In the genomic region with DNA sequence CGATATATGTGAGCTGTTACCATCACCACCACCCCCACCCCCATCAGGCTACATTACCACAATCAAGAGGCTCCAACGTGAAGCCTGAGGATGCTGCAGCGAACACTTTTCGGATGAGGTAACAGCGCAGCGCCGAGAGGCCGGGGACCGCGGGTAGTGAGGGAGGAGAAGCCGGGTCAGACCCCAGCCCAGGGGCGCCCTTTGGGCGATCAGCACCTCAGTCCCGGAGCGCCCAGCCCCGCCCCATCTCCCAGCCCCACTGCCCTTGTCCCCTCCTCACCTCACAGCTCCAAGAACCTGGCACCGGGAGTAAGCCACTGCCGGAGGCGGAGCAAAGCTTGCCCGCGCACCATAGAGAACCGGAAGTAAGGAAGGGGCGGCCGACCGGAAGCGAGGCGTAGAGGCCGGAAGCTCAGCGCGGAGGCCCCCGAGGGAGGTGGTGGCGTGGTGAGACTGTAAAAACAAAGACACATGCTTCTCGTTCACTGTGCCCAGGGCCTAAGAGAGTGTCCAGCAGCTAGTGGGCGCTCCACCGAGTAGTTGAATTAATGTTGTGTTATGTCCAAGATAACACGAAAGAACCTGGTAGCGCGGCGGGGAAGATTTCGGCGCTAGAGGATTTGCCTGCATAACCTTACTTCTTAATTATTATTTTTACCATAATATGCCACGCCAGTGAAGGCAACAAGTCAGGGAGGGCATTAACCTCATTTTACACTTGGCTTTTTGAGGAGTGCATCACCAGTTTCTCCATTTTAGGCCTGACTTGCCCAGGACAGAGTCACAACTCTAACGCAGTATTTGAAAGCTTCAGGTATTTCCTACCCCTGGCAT, we compare ENCODE assay signal across 1 cellular context.
TF ChIP-seq lines count a peak whose summit lies in the region.

TSS of gene THOC5 (minus strand) at position 367 of the 834 bp plus-strand sequence. CDS start 4,610 bp downstream, outside the sequence.

TF ChIP-seq in HEK293, 187 proteins besides CTCF, POLR2A, EP300 and RAD21 (continued from another document and continues in another):
- TF ChIP-seq, protein P1, sequence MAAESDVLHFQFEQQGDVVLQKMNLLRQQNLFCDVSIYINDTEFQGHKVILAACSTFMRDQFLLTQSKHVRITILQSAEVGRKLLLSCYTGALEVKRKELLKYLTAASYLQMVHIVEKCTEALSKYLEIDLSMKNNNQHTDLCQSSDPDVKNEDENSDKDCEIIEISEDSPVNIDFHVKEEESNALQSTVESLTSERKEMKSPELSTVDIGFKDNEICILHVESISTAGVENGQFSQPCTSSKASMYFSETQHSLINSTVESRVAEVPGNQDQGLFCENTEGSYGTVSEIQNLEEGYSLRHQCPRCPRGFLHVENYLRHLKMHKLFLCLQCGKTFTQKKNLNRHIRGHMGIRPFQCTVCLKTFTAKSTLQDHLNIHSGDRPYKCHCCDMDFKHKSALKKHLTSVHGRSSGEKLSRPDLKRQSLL (tag by site-specific recombination; IDR thresholded peaks at IDR 0.05) = no peak
- TF ChIP-seq ZNF146 (tag by site-specific recombination; IDR thresholded peaks at IDR 0.05) (no peak), ZNF214 (tag by site-specific recombination; IDR thresholded peaks at IDR 0.05; ENCODE audit: borderline replicate concordance) (no peak), ZNF423 (tag by site-specific recombination; IDR thresholded peaks at IDR 0.05) (no peak), ZNF324 (tag by site-specific recombination; IDR thresholded peaks at IDR 0.05) (0 out of 2 replicates have a peak, but pooled peaks have one; percentile 27), GLIS1 (tag by site-specific recombination; IDR thresholded peaks at IDR 0.05) (peak; percentile 89), SP3 (tag by site-specific recombination; IDR thresholded peaks at IDR 0.05) (peak; percentile 74), GLI2 (tag by site-specific recombination; IDR thresholded peaks at IDR 0.05; ENCODE audit: borderline replicate concordance, low read depth) (no peak; the same call in 1 of the 2 replicates), ZNF626 (tag by site-specific recombination; IDR thresholded peaks at IDR 0.05) (no peak), ZNF341 (tag by site-specific recombination; IDR thresholded peaks at IDR 0.05; ENCODE audit: low read depth) (peak; percentile 95), ZNF202 (tag by site-specific recombination; IDR thresholded peaks at IDR 0.05; ENCODE audit: borderline replicate concordance) (no peak), ZNF76 (tag by site-specific recombination; IDR thresholded peaks at IDR 0.05; ENCODE audit: borderline replicate concordance, low read depth) (peak; percentile 50; the same call in 1 of the 2 replicates), ZNF558 (tag by site-specific recombination; IDR thresholded peaks at IDR 0.05) (no peak), ZNF10 (tag by site-specific recombination; IDR thresholded peaks at IDR 0.05) (no peak), ZNF175 (tag by site-specific recombination; IDR thresholded peaks at IDR 0.05) (no peak), ZNF785 (tag by site-specific recombination; IDR thresholded peaks at IDR 0.05) (no peak), OSR2 (tag by site-specific recombination; IDR thresholded peaks at IDR 0.05) (no peak; the same call in 1 of the 2 replicates), ZFP41 (tag by site-specific recombination; IDR thresholded peaks at IDR 0.05; ENCODE audit: borderline replicate concordance) (no peak), ZNF266 (tag by site-specific recombination; IDR thresholded peaks at IDR 0.05; ENCODE audit: low read depth) (no peak), ZNF48 (tag by site-specific recombination; IDR thresholded peaks at IDR 0.05) (no peak), TCF7L2 (IDR thresholded peaks at IDR 0.05; ENCODE audit: borderline replicate concordance, low read depth, low read length) (no peak), ZNF529 (tag by site-specific recombination; IDR thresholded peaks at IDR 0.05; ENCODE audit: insufficient replicate concordance) (no peak), ZNF600 (tag by site-specific recombination; IDR thresholded peaks at IDR 0.05) (peak; percentile 56), ZBTB48 (tag by site-specific recombination; IDR thresholded peaks at IDR 0.05) (0 out of 2 replicates have a peak, but pooled peaks have one; percentile 22), ZNF654 (tag by site-specific recombination; IDR thresholded peaks at IDR 0.05; ENCODE audit: low read depth) (no peak), SP7 (tag by site-specific recombination; IDR thresholded peaks at IDR 0.05) (peak; percentile 80), ZNF211 (tag by site-specific recombination; IDR thresholded peaks at IDR 0.05; ENCODE audit: low read depth) (no peak), ZNF280C (tag by site-specific recombination; IDR thresholded peaks at IDR 0.05) (no peak), ZFP69B (tag by site-specific recombination; IDR thresholded peaks at IDR 0.05) (0 out of 2 replicates have a peak, but pooled peaks have one; percentile 19), ZNF155 (tag by site-specific recombination; IDR thresholded peaks at IDR 0.05) (no peak), IKZF3 (tag by site-specific recombination; IDR thresholded peaks at IDR 0.05) (peak; percentile 69; the same call in 1 of the 2 replicates), SETDB1 (IDR thresholded peaks at IDR 0.05; ENCODE audit: insufficient read length, low read length) (no peak), REPIN1 (tag by site-specific recombination; IDR thresholded peaks at IDR 0.05; ENCODE audit: low read depth) (no peak), ZNF292 (tag by site-specific recombination; IDR thresholded peaks at IDR 0.05; ENCODE audit: borderline replicate concordance, low read depth) (no peak), ZNF416 (tag by site-specific recombination; IDR thresholded peaks at IDR 0.05) (no peak), ZNF184 (tag by site-specific recombination; IDR thresholded peaks at IDR 0.05) (no peak), ZNF561 (tag by site-specific recombination; IDR thresholded peaks at IDR 0.05; ENCODE audit: borderline replicate concordance) (peak; percentile 69)
- TF ChIP-seq, protein P2, sequence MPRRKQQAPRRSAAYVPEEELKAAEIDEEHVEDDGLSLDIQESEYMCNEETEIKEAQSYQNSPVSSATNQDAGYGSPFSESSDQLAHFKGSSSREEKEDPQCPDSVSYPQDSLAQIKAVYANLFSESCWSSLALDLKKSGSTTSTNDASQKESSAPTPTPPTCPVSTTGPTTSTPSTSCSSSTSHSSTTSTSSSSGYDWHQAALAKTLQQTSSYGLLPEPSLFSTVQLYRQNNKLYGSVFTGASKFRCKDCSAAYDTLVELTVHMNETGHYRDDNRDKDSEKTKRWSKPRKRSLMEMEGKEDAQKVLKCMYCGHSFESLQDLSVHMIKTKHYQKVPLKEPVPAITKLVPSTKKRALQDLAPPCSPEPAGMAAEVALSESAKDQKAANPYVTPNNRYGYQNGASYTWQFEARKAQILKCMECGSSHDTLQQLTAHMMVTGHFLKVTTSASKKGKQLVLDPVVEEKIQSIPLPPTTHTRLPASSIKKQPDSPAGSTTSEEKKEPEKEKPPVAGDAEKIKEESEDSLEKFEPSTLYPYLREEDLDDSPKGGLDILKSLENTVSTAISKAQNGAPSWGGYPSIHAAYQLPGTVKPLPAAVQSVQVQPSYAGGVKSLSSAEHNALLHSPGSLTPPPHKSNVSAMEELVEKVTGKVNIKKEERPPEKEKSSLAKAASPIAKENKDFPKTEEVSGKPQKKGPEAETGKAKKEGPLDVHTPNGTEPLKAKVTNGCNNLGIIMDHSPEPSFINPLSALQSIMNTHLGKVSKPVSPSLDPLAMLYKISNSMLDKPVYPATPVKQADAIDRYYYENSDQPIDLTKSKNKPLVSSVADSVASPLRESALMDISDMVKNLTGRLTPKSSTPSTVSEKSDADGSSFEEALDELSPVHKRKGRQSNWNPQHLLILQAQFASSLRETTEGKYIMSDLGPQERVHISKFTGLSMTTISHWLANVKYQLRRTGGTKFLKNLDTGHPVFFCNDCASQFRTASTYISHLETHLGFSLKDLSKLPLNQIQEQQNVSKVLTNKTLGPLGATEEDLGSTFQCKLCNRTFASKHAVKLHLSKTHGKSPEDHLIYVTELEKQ (tag by site-specific recombination; IDR thresholded peaks at IDR 0.05; ENCODE audit: borderline replicate concordance) = no peak
- TF ChIP-seq, protein P3, sequence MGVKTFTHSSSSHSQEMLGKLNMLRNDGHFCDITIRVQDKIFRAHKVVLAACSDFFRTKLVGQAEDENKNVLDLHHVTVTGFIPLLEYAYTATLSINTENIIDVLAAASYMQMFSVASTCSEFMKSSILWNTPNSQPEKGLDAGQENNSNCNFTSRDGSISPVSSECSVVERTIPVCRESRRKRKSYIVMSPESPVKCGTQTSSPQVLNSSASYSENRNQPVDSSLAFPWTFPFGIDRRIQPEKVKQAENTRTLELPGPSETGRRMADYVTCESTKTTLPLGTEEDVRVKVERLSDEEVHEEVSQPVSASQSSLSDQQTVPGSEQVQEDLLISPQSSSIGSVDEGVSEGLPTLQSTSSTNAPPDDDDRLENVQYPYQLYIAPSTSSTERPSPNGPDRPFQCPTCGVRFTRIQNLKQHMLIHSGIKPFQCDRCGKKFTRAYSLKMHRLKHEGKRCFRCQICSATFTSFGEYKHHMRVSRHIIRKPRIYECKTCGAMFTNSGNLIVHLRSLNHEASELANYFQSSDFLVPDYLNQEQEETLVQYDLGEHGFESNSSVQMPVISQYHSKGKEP (tag by site-specific recombination; IDR thresholded peaks at IDR 0.05) = no peak
- TF ChIP-seq, protein P4, sequence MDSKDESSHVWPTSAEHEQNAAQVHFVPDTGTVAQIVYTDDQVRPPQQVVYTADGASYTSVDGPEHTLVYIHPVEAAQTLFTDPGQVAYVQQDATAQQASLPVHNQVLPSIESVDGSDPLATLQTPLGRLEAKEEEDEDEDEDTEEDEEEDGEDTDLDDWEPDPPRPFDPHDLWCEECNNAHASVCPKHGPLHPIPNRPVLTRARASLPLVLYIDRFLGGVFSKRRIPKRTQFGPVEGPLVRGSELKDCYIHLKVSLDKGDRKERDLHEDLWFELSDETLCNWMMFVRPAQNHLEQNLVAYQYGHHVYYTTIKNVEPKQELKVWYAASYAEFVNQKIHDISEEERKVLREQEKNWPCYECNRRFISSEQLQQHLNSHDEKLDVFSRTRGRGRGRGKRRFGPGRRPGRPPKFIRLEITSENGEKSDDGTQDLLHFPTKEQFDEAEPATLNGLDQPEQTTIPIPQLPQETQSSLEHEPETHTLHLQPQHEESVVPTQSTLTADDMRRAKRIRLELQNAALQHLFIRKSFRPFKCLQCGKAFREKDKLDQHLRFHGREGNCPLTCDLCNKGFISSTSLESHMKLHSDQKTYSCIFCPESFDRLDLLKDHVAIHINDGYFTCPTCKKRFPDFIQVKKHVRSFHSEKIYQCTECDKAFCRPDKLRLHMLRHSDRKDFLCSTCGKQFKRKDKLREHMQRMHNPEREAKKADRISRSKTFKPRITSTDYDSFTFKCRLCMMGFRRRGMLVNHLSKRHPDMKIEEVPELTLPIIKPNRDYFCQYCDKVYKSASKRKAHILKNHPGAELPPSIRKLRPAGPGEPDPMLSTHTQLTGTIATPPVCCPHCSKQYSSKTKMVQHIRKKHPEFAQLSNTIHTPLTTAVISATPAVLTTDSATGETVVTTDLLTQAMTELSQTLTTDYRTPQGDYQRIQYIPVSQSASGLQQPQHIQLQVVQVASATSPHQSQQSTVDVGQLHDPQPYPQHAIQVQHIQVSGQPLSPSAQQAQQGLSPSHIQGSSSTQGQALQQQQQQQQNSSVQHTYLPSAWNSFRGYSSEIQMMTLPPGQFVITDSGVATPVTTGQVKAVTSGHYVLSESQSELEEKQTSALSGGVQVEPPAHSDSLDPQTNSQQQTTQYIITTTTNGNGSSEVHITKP (tag by site-specific recombination; IDR thresholded peaks at IDR 0.05) = 0 out of 2 replicates have a peak, but pooled peaks have one; percentile 29
- TF ChIP-seq, protein P5, sequence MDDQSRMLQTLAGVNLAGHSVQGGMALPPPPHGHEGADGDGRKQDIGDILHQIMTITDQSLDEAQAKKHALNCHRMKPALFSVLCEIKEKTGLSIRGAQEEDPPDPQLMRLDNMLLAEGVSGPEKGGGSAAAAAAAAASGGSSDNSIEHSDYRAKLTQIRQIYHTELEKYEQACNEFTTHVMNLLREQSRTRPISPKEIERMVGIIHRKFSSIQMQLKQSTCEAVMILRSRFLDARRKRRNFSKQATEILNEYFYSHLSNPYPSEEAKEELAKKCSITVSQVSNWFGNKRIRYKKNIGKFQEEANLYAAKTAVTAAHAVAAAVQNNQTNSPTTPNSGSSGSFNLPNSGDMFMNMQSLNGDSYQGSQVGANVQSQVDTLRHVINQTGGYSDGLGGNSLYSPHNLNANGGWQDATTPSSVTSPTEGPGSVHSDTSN (CRISPR knock-in tag; IDR thresholded peaks at IDR 0.05) = 0 out of 2 replicates have a peak, but pooled peaks have one; percentile 54
- TF ChIP-seq, protein P6, sequence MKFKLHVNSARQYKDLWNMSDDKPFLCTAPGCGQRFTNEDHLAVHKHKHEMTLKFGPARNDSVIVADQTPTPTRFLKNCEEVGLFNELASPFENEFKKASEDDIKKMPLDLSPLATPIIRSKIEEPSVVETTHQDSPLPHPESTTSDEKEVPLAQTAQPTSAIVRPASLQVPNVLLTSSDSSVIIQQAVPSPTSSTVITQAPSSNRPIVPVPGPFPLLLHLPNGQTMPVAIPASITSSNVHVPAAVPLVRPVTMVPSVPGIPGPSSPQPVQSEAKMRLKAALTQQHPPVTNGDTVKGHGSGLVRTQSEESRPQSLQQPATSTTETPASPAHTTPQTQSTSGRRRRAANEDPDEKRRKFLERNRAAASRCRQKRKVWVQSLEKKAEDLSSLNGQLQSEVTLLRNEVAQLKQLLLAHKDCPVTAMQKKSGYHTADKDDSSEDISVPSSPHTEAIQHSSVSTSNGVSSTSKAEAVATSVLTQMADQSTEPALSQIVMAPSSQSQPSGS (tag by site-specific recombination; IDR thresholded peaks at IDR 0.05; ENCODE audit: low read depth) = no peak
